Comparison of ENCODE assay signal across 8 cellular contexts in genomic region chr16:50246299-50247122, GRCh38. TPM values are rescaled to one million over a fixed set of nuclear protein-coding genes. Genes with fewer than 3 reads are reported as not detected.
A peak's percentile ranks its signal among the peaks of the same experiment; 100 is the strongest.
DNase-seq lines count a peak whose midpoint lies in the region; ATAC-seq and TF ChIP-seq lines count a peak whose summit lies in the region.

No MANE protein-coding gene starts in this region.

- H3K4me2 ChIP-seq in MM.1S (ENCODE audit: low read depth, low read length), result peak overlapping the region; percentile 97

- no peaks in the 10 kb centered on the region for H3K27me3 ChIP-seq in CD4-positive, CD25-positive, alpha-beta regulatory T cell (ENCODE audit: control insufficient read depth, insufficient read depth, low read length)
- H3K27me3 ChIP-seq in MM.1S (replicated peaks; ENCODE audit: insufficient read depth, low read length) (no peaks in the 10 kb centered on the region), lung (ENCODE audit: control insufficient read depth, insufficient read depth) (no peaks in the 10 kb centered on the region)

- peak overlapping the region; percentile 56 to 86 (median 73) for H3K4me3 Mint-ChIP-seq in CD4-positive, CD25-positive, alpha-beta regulatory T cell
- H3K4me3 Mint-ChIP-seq in central memory CD8-positive, alpha-beta T cell, result peak overlapping the region; percentile 74
- peak overlapping the region; percentile 83 for H3K4me3 Mint-ChIP-seq in type B pancreatic cell

- H3K79me2 ChIP-seq in MM.1S (ENCODE audit: low read length), result no peaks in the 10 kb centered on the region

- H3K27ac Mint-ChIP-seq in CD4-positive, CD25-positive, alpha-beta regulatory T cell, result peak overlapping the region in 1 of 3 donors; percentile 76
- no peak overlapping the region for H3K27ac Mint-ChIP-seq in central memory CD8-positive, alpha-beta T cell (ENCODE audit: low read depth)
- H3K27ac Mint-ChIP-seq in type B pancreatic cell, result peak overlapping the region; percentile 66

- H3K4me1 Mint-ChIP-seq in CD4-positive, CD25-positive, alpha-beta regulatory T cell, result peaks cover 0 to 8% (median 5%) of the 10 kb centered on the region in 4 donors
- peaks cover 13% of the 10 kb centered on the region for H3K4me1 Mint-ChIP-seq in central memory CD8-positive, alpha-beta T cell
- H3K4me1 Mint-ChIP-seq in type B pancreatic cell (ENCODE audit: unreplicated experiment), result peaks cover 11% of the 10 kb centered on the region

- H3K27me3 Mint-ChIP-seq in CD4-positive, CD25-positive, alpha-beta regulatory T cell, result peaks cover 7% of the 10 kb centered on the region
- H3K27me3 Mint-ChIP-seq in central memory CD8-positive, alpha-beta T cell, result no peaks in the 10 kb centered on the region
- no peaks in the 10 kb centered on the region for H3K27me3 Mint-ChIP-seq in type B pancreatic cell

- no peaks in the 10 kb centered on the region for H3K36me3 ChIP-seq in CD4-positive, CD25-positive, alpha-beta regulatory T cell (ENCODE audit: control insufficient read depth, insufficient read depth, low read length)
- H3K36me3 ChIP-seq in MM.1S (replicated peaks; ENCODE audit: insufficient read depth, low read length), result no peaks in the 10 kb centered on the region
- no peaks in the 10 kb centered on the region for H3K36me3 ChIP-seq in lung (ENCODE audit: control insufficient read depth in 2 of 2, insufficient read depth in 2 of 2, low read length in 2 of 2)

- H3K4me3 ChIP-seq in CD4-positive, CD25-positive, alpha-beta regulatory T cell (ENCODE audit: low read depth, low read length), result no peak overlapping the region
- H3K4me3 ChIP-seq in MM.1S (ENCODE audit: low read length) (peak overlapping the region; percentile 74), lung (peak overlapping the region; percentile 45)

- DNase-seq in CD4-positive, CD25-positive, alpha-beta regulatory T cell, result peak in 1 of 3 donors; percentile 32
- DNase-seq in MM.1S (no peak), lung (ENCODE audit: low spot score) (no peak), type B pancreatic cell (ENCODE audit: extremely low spot score, unreplicated experiment) (no peak), G401 (ENCODE audit: low spot score) (no peak), SW 1271 (lab: John Stamatoyannopoulos, UW) (no peak)
- no peak for DNase-seq in central memory CD8-positive, alpha-beta T cell (ENCODE audit: low spot score in 2 of 2)

- 8 to 11% methylated on average over 34 to 46 of the region's 46 CpGs for WGBS in lung, 2 donors

- no peaks in the 10 kb centered on the region for H3K9me3 ChIP-seq in CD4-positive, CD25-positive, alpha-beta regulatory T cell (ENCODE audit: control insufficient read depth in 2 of 2, low read length in 2 of 2)
- H3K9me3 ChIP-seq in MM.1S (replicated peaks; ENCODE audit: insufficient read depth, low read length) (no peaks in the 10 kb centered on the region), lung (ENCODE audit: control insufficient read depth in 2 of 2, insufficient read depth in 1 of 2, low read length in 1 of 2) (peaks cover 0 to 2% of the 10 kb centered on the region in 2 donors)

- H3K4me1 ChIP-seq in CD4-positive, CD25-positive, alpha-beta regulatory T cell (ENCODE audit: control insufficient read depth, insufficient read depth, low read length, poor library complexity, severe bottlenecking), result peaks cover 14% of the 10 kb centered on the region
- no peaks in the 10 kb centered on the region for H3K4me1 ChIP-seq in MM.1S (ENCODE audit: low read length)
- H3K4me1 ChIP-seq in lung (ENCODE audit: control insufficient read depth in 2 of 2, insufficient read depth in 2 of 2, low read length in 2 of 2), result peaks cover 0 to 14% of the 10 kb centered on the region in 2 donors

- no peaks in the 10 kb centered on the region for H3F3A ChIP-seq in MM.1S (ENCODE audit: insufficient read depth, low read length)

- TF ChIP-seq CTCF in MM.1S (IDR thresholded peaks at IDR 0.05; ENCODE audit: low read length) (no peak), lung (IDR thresholded peaks at IDR 0.05; ENCODE audit: control extremely low read depth, extremely low read depth) (no peak), type B pancreatic cell (conservative IDR thresholded peaks at IDR 0.05) (no peak)

- in situ Hi-C loops in G401 (cut with HindIII; ENCODE audit: low sequenced_read_pairs), result no loop called here

- H4K20me1 ChIP-seq in MM.1S (ENCODE audit: insufficient read depth, low read length), result no peaks in the 10 kb centered on the region

- peak in 1 of 2 donors; percentile 1 for ATAC-seq in CD4-positive, CD25-positive, alpha-beta regulatory T cell (ENCODE audit: low read depth in 2 of 2)
- ATAC-seq in GM21529 (IDR thresholded peaks at IDR 0.05; ENCODE audit: unreplicated experiment), result peak; percentile 31
- ATAC-seq in central memory CD8-positive, alpha-beta T cell (replicated peaks; ENCODE audit: extremely low read depth, poor library complexity, severe bottlenecking), result no peak
- ATAC-seq in lung (ENCODE audit: insufficient read depth, low FRiP score), result no peak

- no peak overlapping the region for H3K27ac ChIP-seq in CD4-positive, CD25-positive, alpha-beta regulatory T cell (ENCODE audit: insufficient read depth, low read length, poor library complexity, severe bottlenecking)
- H3K27ac ChIP-seq in MM.1S (ENCODE audit: low read length), result no peak overlapping the region
- peak overlapping the region in 1 of 2 donors; percentile 54 for H3K27ac ChIP-seq in lung (ENCODE audit: low read depth in 1 of 2, low read length in 1 of 2)

- peak overlapping the region; percentile 47; the same call in 1 of the 2 replicates for H3K9ac ChIP-seq in MM.1S (ENCODE audit: low read length)

- no peaks in the 10 kb centered on the region for H3K9me2 ChIP-seq in MM.1S (replicated peaks; ENCODE audit: insufficient read depth, low read length)

- H3K9me3 Mint-ChIP-seq in CD4-positive, CD25-positive, alpha-beta regulatory T cell, result no peaks in the 10 kb centered on the region
- no peaks in the 10 kb centered on the region for H3K9me3 Mint-ChIP-seq in central memory CD8-positive, alpha-beta T cell
- H3K9me3 Mint-ChIP-seq in type B pancreatic cell, result no peaks in the 10 kb centered on the region

- peak overlapping the region; percentile 96 for H2AFZ ChIP-seq in MM.1S (ENCODE audit: low read length)

- H3K36me3 Mint-ChIP-seq in CD4-positive, CD25-positive, alpha-beta regulatory T cell, result no peaks in the 10 kb centered on the region
- peaks cover 3% of the 10 kb centered on the region for H3K36me3 Mint-ChIP-seq in central memory CD8-positive, alpha-beta T cell (ENCODE audit: insufficient read depth)
- H3K36me3 Mint-ChIP-seq in type B pancreatic cell, result no peaks in the 10 kb centered on the region

RNA-seq across cellular contexts. Expression of gene ADCY7, which starts 19.8 kb away (rescaled TPM):
- 233 TPM for total RNA-seq in CD4-positive, CD25-positive, alpha-beta regulatory T cell
- polyA plus RNA-seq in CD4-positive, CD25-positive, alpha-beta regulatory T cell, result 10 to 100 TPM; 33.1 to 52.3 (median 46.6) TPM
- total RNA-seq in lung (100 to 1,000 TPM in 1 of 2 donors, 10 to 100 TPM in 1; 34.4 to 105 TPM), type B pancreatic cell (ENCODE audit: low replicate concordance) (16.8 and 32.8 TPM in 2 replicates)
- 10 to 100 TPM; 20.9 to 42.6 TPM for polyA plus RNA-seq in lung
- 0.31 and 1.7 TPM in 2 replicates for total RNA-seq in G401 (2014; rRNA removed; shearing (Covaris generic))
